ENCODE assay signal across 14 cellular contexts in genomic region chr4:24210332-24210902, GRCh38.
DNase-seq lines count a peak whose midpoint lies in the region; ATAC-seq, FAIRE-seq and TF ChIP-seq lines count a peak whose summit lies in the region.
"Had no signal": no experiment of that assay in that cellular context is flagged by ENCODE, and none has a peak within 500 bp of the region (broad histone marks: within the 10 kb centered on the region; RNA-seq: fewer than 3 reads in every experiment).

No MANE protein-coding gene starts in this region.

- H3K4me3 ChIP-seq in A549: no peak overlapping the region
- no peak overlapping the region for H3K4me3 ChIP-seq in MG63
- H3K4me3 ChIP-seq in mesenchymal stem cell (ENCODE audit: insufficient read depth in 1 of 2, low read depth in 1 of 2, low read length in 2 of 2): no peak overlapping the region
- H3K4me3 ChIP-seq: BLaER1, esophagus squamous epithelium, PC-9 had no signal

- H3K4me2 ChIP-seq in A549 (peak overlapping the region; percentile 52), mesenchymal stem cell (ENCODE audit: low read length, poor library complexity, severe bottlenecking) (peak overlapping the region; percentile 49)
- H3K4me2 ChIP-seq: BLaER1, PC-9 had no signal

- DNase-seq in A549 (ENCODE audit: low read depth in 1 of 2, low spot score in 1 of 2) (peak; percentile 5 to 62), MG63 (peak; percentile 17), epidermal melanocyte (ENCODE audit: insufficient read length, low spot score) (peak; percentile 42), mesenchymal stem cell (peak; percentile 86), NCI-H1092 (lab: John Stamatoyannopoulos, UW) (no peak), NCI-H82 treated with DMSO at 0.1 percent for 48 hours (lab: John Stamatoyannopoulos, UW; ENCODE audit: unreplicated experiment) (no peak), NCI-H1105 treated with DMSO at 0.1 percent for 48 hours (lab: John Stamatoyannopoulos, UW) (no peak)
- DNase-seq: activated CD4-positive, alpha-beta T cell treated with anti-CD3 and anti-CD28 coated beads for 1 hour; esophagus squamous epithelium; naive B cell; NCI-H1105; PC-9 had no signal

- H3K14ac ChIP-seq in mesenchymal stem cell (ENCODE audit: low read length in 2 of 2): no peak overlapping the region

- no peak for TF ChIP-seq CTCF in A549 (IDR thresholded peaks at IDR 0.05)

- no peak overlapping the region for H4K8ac ChIP-seq in mesenchymal stem cell (ENCODE audit: low read length)

- H2BK12ac ChIP-seq in mesenchymal stem cell (ENCODE audit: low read length in 2 of 2): no peak overlapping the region

- FAIRE-seq in A549 (lab: Jason Lieb, UNC): no peak

- no peaks in the 10 kb centered on the region for H3K79me1 ChIP-seq in mesenchymal stem cell (replicated peaks; ENCODE audit: low read length, poor library complexity, severe bottlenecking)

- CTCF ChIA-PET in A549 (lab: Yijun Ruan, JAX): no interaction called here

- H3K27me3 ChIP-seq in MG63: no peaks in the 10 kb centered on the region
- H3K27me3 ChIP-seq in mesenchymal stem cell (ENCODE audit: control insufficient read depth in 1 of 2, insufficient read depth in 1 of 2, low read length in 2 of 2): no peaks in the 10 kb centered on the region
- H3K27me3 ChIP-seq: BLaER1, esophagus squamous epithelium had no signal

- WGBS in A549 (ENCODE audit: missing lambda C conversion rate): 10% methylated on average over 10 of the region's 10 CpGs
- 67% methylated on average over 9 of the region's 10 CpGs for WGBS in mesenchymal stem cell

- H3K36me3 ChIP-seq in MG63 (no peaks in the 10 kb centered on the region), mesenchymal stem cell (ENCODE audit: control insufficient read depth in 1 of 2, insufficient read depth in 2 of 2, low read depth in 1 of 2, low read length in 2 of 2) (no peaks in the 10 kb centered on the region)
- H3K36me3 ChIP-seq: BLaER1, esophagus squamous epithelium had no signal

- H3K9ac ChIP-seq in mesenchymal stem cell (ENCODE audit: low read length): peak overlapping the region; percentile 74
- H3K9ac ChIP-seq: BLaER1 had no signal

- no peak overlapping the region for H4K91ac ChIP-seq in mesenchymal stem cell (ENCODE audit: low read length)

- H2AK5ac ChIP-seq in mesenchymal stem cell (ENCODE audit: low read length, severe bottlenecking): no peak overlapping the region

- no peak overlapping the region for H2BK120ac ChIP-seq in mesenchymal stem cell (ENCODE audit: low read depth, low read length)

- H2BK5ac ChIP-seq in mesenchymal stem cell (ENCODE audit: low read depth, low read length, poor library complexity, severe bottlenecking): no peak overlapping the region

- TF ChIP-seq RAD21 in A549 (conservative IDR thresholded peaks at IDR 0.05 in 1 of 2, IDR thresholded peaks at IDR 0.05 in 1 of 2): peak in 1 of 2 experiments; percentile 41; a peak in 1 of 5 replicates

- H3K27ac ChIP-seq in A549: peak overlapping the region; percentile 78
- peak overlapping the region; percentile 39 for H3K27ac ChIP-seq in mesenchymal stem cell (ENCODE audit: low read length, poor library complexity, severe bottlenecking)
- H3K27ac ChIP-seq: BLaER1, PC-9 had no signal

- no peak overlapping the region for H3K23ac ChIP-seq in mesenchymal stem cell (ENCODE audit: low read length in 2 of 2)

- H2BK15ac ChIP-seq in mesenchymal stem cell (ENCODE audit: low read depth, poor library complexity, severe bottlenecking): no peak overlapping the region

- TF ChIP-seq POLR2A in A549 (IDR thresholded peaks at IDR 0.05; ENCODE audit: low read length): no peak

- H3K18ac ChIP-seq in mesenchymal stem cell (ENCODE audit: low read depth in 1 of 2, low read length in 2 of 2): no peak overlapping the region

- peak; percentile 88 to 92; a peak in 4 of 5 replicates for TF ChIP-seq EP300 in A549 (IDR thresholded peaks at IDR 0.05)

- H3K9me3 ChIP-seq in A549 (no peaks in the 10 kb centered on the region), MG63 (no peaks in the 10 kb centered on the region), mesenchymal stem cell (ENCODE audit: control insufficient read depth, low read length) (no peaks in the 10 kb centered on the region)
- H3K9me3 ChIP-seq: BLaER1, esophagus squamous epithelium had no signal

- POLR2A ChIA-PET in A549 (lab: Yijun Ruan, JAX): no interaction called here

- peaks cover 15% of the 10 kb centered on the region for H3K4me1 ChIP-seq in A549
- peaks cover 4% of the 10 kb centered on the region for H3K4me1 ChIP-seq in mesenchymal stem cell (ENCODE audit: control insufficient read depth, insufficient read depth, low read depth, low read length)
- H3K4me1 ChIP-seq: BLaER1, esophagus squamous epithelium had no signal

- ATAC-seq in A549 (peak; percentile 80 to 97), HG03457 (IDR thresholded peaks at IDR 0.05; ENCODE audit: unreplicated experiment) (no peak)

- no peak overlapping the region for H2AFZ ChIP-seq in mesenchymal stem cell (ENCODE audit: low read depth, low read length)
- H2AFZ ChIP-seq: PC-9 had no signal

- no peak overlapping the region for H3K4ac ChIP-seq in mesenchymal stem cell (ENCODE audit: low read depth in 1 of 2, low read length in 2 of 2)

TF ChIP-seq in A549, 52 proteins besides CTCF, POLR2A, EP300 and RAD21:
- TF ChIP-seq BCL3 (IDR thresholded peaks at IDR 0.05): peak; percentile 85; the same call in 2 of the 3 replicates
- peak; percentile 68 to 95 for TF ChIP-seq CEBPB (IDR thresholded peaks at IDR 0.05)
- TF ChIP-seq MAFK (IDR thresholded peaks at IDR 0.05; ENCODE audit: partially characterized antibody): peak; percentile 43
- TF ChIP-seq HES2 (IDR thresholded peaks at IDR 0.05): peak; percentile 90
- TF ChIP-seq FOSL2 (IDR thresholded peaks at IDR 0.05): no peak; the same call in 1 of the 2 replicates
- peak; percentile 42 for TF ChIP-seq FOSL2 (CRISPR knock-in tag; IDR thresholded peaks at IDR 0.05)
- TF ChIP-seq NPAS2 (CRISPR knock-in tag; IDR thresholded peaks at IDR 0.05; ENCODE audit: borderline replicate concordance): no peak
- TF ChIP-seq PHF8 (IDR thresholded peaks at IDR 0.05; ENCODE audit: borderline replicate concordance, low read depth): no peak
- peak; percentile 87 for TF ChIP-seq JUNB (IDR thresholded peaks at IDR 0.05)
- TF ChIP-seq JUN (IDR thresholded peaks at IDR 0.05): peak; percentile 76 to 82; a peak in 4 of 5 replicates
- peak; percentile 53 for TF ChIP-seq GATA3 (IDR thresholded peaks at IDR 0.05; ENCODE audit: borderline replicate concordance)
- no peak for TF ChIP-seq TP53 (CRISPR knock-in tag; IDR thresholded peaks at IDR 0.05)

Comparison
In these comparisons a context has a peak if more than half of its experiments do, and no peak if none do; other contexts are left out.
1. DNase-seq: peak in A549 (2 of 2), MG63 (single experiment), epidermal melanocyte (single experiment) and mesenchymal stem cell (single experiment); none in NCI-H1092 (single experiment), NCI-H82 treated with DMSO at 0.1 percent for 48 hours (single experiment) and NCI-H1105 treated with DMSO at 0.1 percent for 48 hours (single experiment).